ENCODE assay signal across 8 cellular contexts in genomic region chrY:13704039-13704930, GRCh38. TPM values are rescaled to one million over a fixed set of nuclear protein-coding genes. Genes with fewer than 3 reads are reported as not detected.
DNase-seq lines count a peak whose midpoint lies in the region; ATAC-seq and TF ChIP-seq lines count a peak whose summit lies in the region.

No MANE protein-coding gene starts in this region.

- CTCF ChIA-PET in CD4-positive, alpha-beta T cell (lab: Charles Lee): no interaction called here

- peaks cover 10% of the 10 kb centered on the region for H3K36me3 Mint-ChIP-seq in CD4-positive, alpha-beta T cell (ENCODE audit: low read depth)
- H3K36me3 Mint-ChIP-seq in memory B cell: no peaks in the 10 kb centered on the region

- peak overlapping the region; percentile 65 for H3K4me3 ChIP-seq in Jurkat, Clone E6-1 (ENCODE audit: low read length)
- H3K4me3 ChIP-seq in left lung: peak overlapping the region in 1 of 2 donors; percentile 46

- H3K4me1 Mint-ChIP-seq in CD4-positive, alpha-beta T cell (ENCODE audit: low read depth): peaks cover 26% of the 10 kb centered on the region
- peaks cover 10% of the 10 kb centered on the region for H3K4me1 Mint-ChIP-seq in memory B cell

- no peaks in the 10 kb centered on the region for H3K9me3 Mint-ChIP-seq in CD4-positive, alpha-beta T cell
- no peaks in the 10 kb centered on the region for H3K9me3 Mint-ChIP-seq in memory B cell

- H3K27me3 Mint-ChIP-seq in CD4-positive, alpha-beta T cell: no peaks in the 10 kb centered on the region
- H3K27me3 Mint-ChIP-seq in memory B cell: no peaks in the 10 kb centered on the region

- H3K27ac Mint-ChIP-seq in CD4-positive, alpha-beta T cell: peak overlapping the region; percentile 99
- H3K27ac Mint-ChIP-seq in memory B cell: peak overlapping the region; percentile 98

- H3K27ac ChIP-seq in CD4-positive, alpha-beta T cell (ENCODE audit: low read depth, low read length): peak overlapping the region; percentile 65
- H3K27ac ChIP-seq in left lung: peak overlapping the region in 1 of 2 donors; percentile 89

- no peaks in the 10 kb centered on the region for H3K9me3 ChIP-seq in CD4-positive, alpha-beta T cell (ENCODE audit: control insufficient read depth, low read length)
- H3K9me3 ChIP-seq in left lung: no peaks in the 10 kb centered on the region

- no peaks in the 10 kb centered on the region for H3K27me3 ChIP-seq in CD4-positive, alpha-beta T cell (ENCODE audit: control insufficient read depth, insufficient read depth, low read length)
- H3K27me3 ChIP-seq in left lung: no peaks in the 10 kb centered on the region

- intact Hi-C loops in CD4-positive, alpha-beta T cell (cut with DNase I, micrococcal nuclease): loop anchor here (5.0 to 10.0 kb wide), 8 partner anchors 59 to 1753 kb away; partner anchors contain the start of genes DDX3Y (in 1 of the 2) and UTY (in 1 of the 2)
- intact Hi-C loops in left lung (cut with DNase I): no loop called here

- H3K4me3 Mint-ChIP-seq in CD4-positive, alpha-beta T cell: peak overlapping the region; percentile 97
- peak overlapping the region; percentile 93 for H3K4me3 Mint-ChIP-seq in memory B cell

- no peaks in the 10 kb centered on the region for H3K36me3 ChIP-seq in left lung

- POLR2A ChIA-PET in CD4-positive, alpha-beta T cell (lab: Charles Lee): interaction anchor here (0.9 to 4.6 kb wide), 10 partner anchors 9 to 1720 kb away, joined by 3 to 62 read pairs (median 4); partner anchors contain the start of genes DDX3Y and UTY

- H3K4me1 ChIP-seq in left lung: peaks cover 0 to 10% of the 10 kb centered on the region in 2 donors

- TF ChIP-seq CTCF in CD4-positive, alpha-beta T cell (IDR thresholded peaks at IDR 0.05): no peak
- TF ChIP-seq CTCF in left lung (IDR thresholded peaks at IDR 0.05): no peak

- ATAC-seq in CD4-positive, alpha-beta T cell (ENCODE audit: poor library complexity): peak; percentile 28
- ATAC-seq in memory B cell (ENCODE audit: low read depth) (peak; percentile 29), left lung (no peak), GM18520 (IDR thresholded peaks at IDR 0.05; ENCODE audit: unreplicated experiment) (no peak)
- ATAC-seq in activated CD4-positive, CD25-positive, alpha-beta regulatory T cell treated with anti-CD3 and anti-CD28 coated beads, Interleukin-2, amount 50 U/mL, for 24 hours: no peak

- DNase-seq in CD4-positive, alpha-beta T cell: peak in 4 of 10 experiments; percentile 6 to 34 (median 12)
- DNase-seq in Jurkat, Clone E6-1 (ENCODE audit: low read depth, low spot score): no peak
- DNase-seq in amniotic epithelial cell (ENCODE audit: low read depth) (peak; percentile 11), memory B cell (ENCODE audit: low spot score in 2 of 2) (no peak), left lung (no peak), NCI-H187 treated with DMSO at 0.1 percent for 48 hours (lab: John Stamatoyannopoulos, UW) (no peak)

RNA-seq across cellular contexts. Expression of gene TMSB4Y, which starts 0.6 kb away (rescaled TPM):
- total RNA-seq in CD4-positive, alpha-beta T cell: under 1 TPM; 0.82 to 0.98 TPM
- polyA plus RNA-seq in Jurkat, Clone E6-1 (2012; ENCODE audit: insufficient read depth, insufficient read length): not detected
- under 1 TPM in 1 of 2 donors, not detected in 1; 0.73 TPM for total RNA-seq in left lung

Comparison
In these comparisons a context has a peak if more than half of its experiments do, and no peak if none do; other contexts are left out.
1. ATAC-seq: peak in CD4-positive, alpha-beta T cell (single experiment) and memory B cell (single experiment); none in left lung (single experiment), activated CD4-positive, CD25-positive, alpha-beta regulatory T cell treated with anti-CD3 and anti-CD28 coated beads, Interleukin-2, amount 50 U/mL, for 24 hours (0 of 2) and GM18520 (single experiment).
2. intact Hi-C loops: an anchor here in CD4-positive, alpha-beta T cell (5.0 to 10.0 kb wide); none called in left lung.